12 cellular contexts compared by ENCODE assay signal in the genomic region with DNA sequence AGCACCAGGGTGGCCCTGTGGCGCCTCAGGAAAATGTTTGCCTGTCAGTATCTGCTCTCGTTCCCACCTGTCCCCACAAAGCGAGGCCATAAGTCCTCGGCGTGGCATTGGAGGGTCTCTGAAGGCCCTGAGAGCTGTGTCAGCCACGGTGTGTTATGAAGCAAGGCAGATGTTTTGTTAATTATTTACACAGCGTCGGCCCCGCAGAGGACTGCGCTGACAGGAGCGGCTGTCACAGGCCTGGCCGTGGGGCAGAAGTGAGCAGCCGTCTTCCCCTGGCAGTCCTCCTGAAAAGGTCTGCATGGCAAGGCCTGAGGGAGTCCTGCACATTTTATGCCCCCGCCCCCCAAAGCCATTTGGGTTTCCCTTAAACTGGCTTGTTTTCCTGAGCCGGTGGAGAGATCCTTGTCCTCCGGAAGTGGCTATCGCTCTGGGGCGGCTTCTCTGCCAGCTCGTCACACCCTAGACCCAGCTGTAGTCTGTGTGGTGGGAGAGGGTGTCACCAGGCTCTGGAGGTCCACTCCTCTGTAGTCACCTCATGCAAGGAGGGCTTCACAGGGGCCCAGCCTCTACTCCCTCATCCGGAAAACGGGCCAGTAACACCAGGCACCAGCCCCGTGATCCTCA.
DNase-seq lines count a peak whose midpoint lies in the region; ATAC-seq and TF ChIP-seq lines count a peak whose summit lies in the region.
"Had no signal": no experiment of that assay in that cellular context is flagged by ENCODE, and none has a peak within 500 bp of the region (broad histone marks: within the 10 kb centered on the region; RNA-seq: fewer than 3 reads in every experiment).

No MANE protein-coding gene starts in this region.

- DNase-seq in DMS53 treated with DMSO at 0.1 percent for 48 hours (lab: John Stamatoyannopoulos, UW; ENCODE audit: unreplicated experiment) (peak; percentile 8), NCI-H526 treated with DMSO at 0.1 percent for 48 hours (lab: John Stamatoyannopoulos, UW) (peak; percentile 39), fibroblast of pulmonary artery (ENCODE audit: low read depth) (no peak), retina (peak; percentile 74)
- no peak for DNase-seq in stimulated activated naive CD4-positive, alpha-beta T cell (lab: John Stamatoyannopoulos, UW)
- DNase-seq in activated CD8-positive, alpha-beta memory T cell treated with anti-CD3 and anti-CD28 coated beads, Interleukin-2, amount 50 U/mL, for 48 hours: no peak
- DNase-seq in stimulated activated CD8-positive, alpha-beta memory T cell treated with anti-CD3 and anti-CD28 coated beads, Interleukin-4, amount 100 ng/mL, for 48 hours: no peak
- DNase-seq: activated CD8-positive, alpha-beta memory T cell treated with anti-CD3 and anti-CD28 coated beads, Interleukin-2, amount 50 U/mL, for 4 hours; Caco-2; MG63; T-helper 9 cell had no signal

- no peak for TF ChIP-seq CTCF in fibroblast of pulmonary artery (IDR thresholded peaks at IDR 0.05; ENCODE audit: low read length, missing control alignments)

- H3K4me3 ChIP-seq in fibroblast of pulmonary artery (replicated peaks; ENCODE audit: low read depth, low read length): peak overlapping the region; percentile 91
- H3K4me3 ChIP-seq: MG63 had no signal

- ATAC-seq in GM21619 (IDR thresholded peaks at IDR 0.05; ENCODE audit: unreplicated experiment): no peak

Comparison
In these comparisons a context has a peak if more than half of its experiments do, and no peak if none do; other contexts are left out.
1. DNase-seq: peak in DMS53 treated with DMSO at 0.1 percent for 48 hours (single experiment), NCI-H526 treated with DMSO at 0.1 percent for 48 hours (single experiment) and retina (single experiment); none in fibroblast of pulmonary artery (single experiment), stimulated activated naive CD4-positive, alpha-beta T cell (0 of 6), activated CD8-positive, alpha-beta memory T cell treated with anti-CD3 and anti-CD28 coated beads, Interleukin-2, amount 50 U/mL, for 48 hours (single experiment) and stimulated activated CD8-positive, alpha-beta memory T cell treated with anti-CD3 and anti-CD28 coated beads, Interleukin-4, amount 100 ng/mL, for 48 hours (single experiment).